ENCODE assay signal across 8 cellular contexts in genomic region chrX:49884290-49884862, GRCh38.
DNase-seq lines count a peak whose midpoint lies in the region; FAIRE-seq and TF ChIP-seq lines count a peak whose summit lies in the region.

No MANE protein-coding gene starts in this region.

- FAIRE-seq in H54 (lab: Jason Lieb, UNC), result no peak

- no peak for TF ChIP-seq POLR2A in H54 (IDR thresholded peaks at IDR 0.05; ENCODE audit: low read depth, low read length)

- peak; percentile 83 for DNase-seq in DMS53 (lab: John Stamatoyannopoulos, UW)
- peak; percentile 4 for DNase-seq in H54 (ENCODE audit: insufficient read length, low spot score)
- DNase-seq in NCI-H128 (lab: John Stamatoyannopoulos, UW; ENCODE audit: unreplicated experiment), result peak; percentile 38
- peak; percentile 40 for DNase-seq in T-helper 9 cell
- peak; percentile 52 for DNase-seq in astrocyte of the hippocampus (ENCODE audit: low read depth, low spot score)
- peak; percentile 31 for DNase-seq in inferior parietal cortex (ENCODE audit: extremely low spot score)
- DNase-seq in stimulated activated CD4-positive, alpha-beta T cell treated with anti-CD3 and anti-CD28 coated beads, Interleukin-4, amount 100 ng/mL, for 24 hours, result peak; percentile 51
- DNase-seq in GM19238 (ENCODE audit: insufficient read length, low spot score), result no peak
